8 cellular contexts compared by ENCODE assay signal in genomic region chr12:117098071-117098360, GRCh38. TPM values are rescaled to one million over a fixed set of nuclear protein-coding genes. Genes with fewer than 3 reads are reported as not detected.
DNase-seq lines count a peak whose midpoint lies in the region; ATAC-seq and TF ChIP-seq lines count a peak whose summit lies in the region.
"Had no signal": no experiment of that assay in that cellular context is flagged by ENCODE, and none has a peak within 500 bp of the region (broad histone marks: within the 10 kb centered on the region; RNA-seq: fewer than 3 reads in every experiment).

No MANE protein-coding gene starts in this region.

- DNase-seq in OCI-LY7 (ENCODE audit: low spot score) (no peak), hepatocyte (ENCODE audit: low spot score) (no peak), smooth muscle cell (lab: John Stamatoyannopoulos, UW; ENCODE audit: unreplicated experiment) (no peak), DMS79 (lab: John Stamatoyannopoulos, UW) (no peak), EL (no peak), NCI-H526 (lab: John Stamatoyannopoulos, UW) (no peak)

- H3K79me2 ChIP-seq in OCI-LY7 (ENCODE audit: insufficient read depth, low read depth, low read length) = no peaks in the 10 kb centered on the region
- H3K79me2 ChIP-seq in hepatocyte = no peaks in the 10 kb centered on the region
- no peaks in the 10 kb centered on the region for H3K79me2 ChIP-seq in smooth muscle cell (ENCODE audit: low read depth)

- H3K4me3 ChIP-seq in OCI-LY7 (ENCODE audit: low read depth, low read length, poor library complexity, severe bottlenecking) (peak overlapping the region; percentile 74), hepatocyte (no peak overlapping the region), smooth muscle cell (peak overlapping the region; percentile 51)

- POLR2A ChIA-PET in OCI-LY7 (lab: Charles Lee) = no interaction called here

- H3K9me3 ChIP-seq in OCI-LY7 (ENCODE audit: low read length) (no peaks in the 10 kb centered on the region), hepatocyte (ENCODE audit: low read depth) (no peaks in the 10 kb centered on the region), smooth muscle cell (replicated peaks; ENCODE audit: low read depth) (no peaks in the 10 kb centered on the region)

- TF ChIP-seq CTCF in OCI-LY7 (conservative IDR thresholded peaks at IDR 0.05; ENCODE audit: low read length) (no peak), hepatocyte (IDR thresholded peaks at IDR 0.05; ENCODE audit: poor library complexity) (no peak), smooth muscle cell (IDR thresholded peaks at IDR 0.05; ENCODE audit: borderline replicate concordance, insufficient read depth, poor library complexity, severe bottlenecking) (no peak)

- H3K27ac ChIP-seq in OCI-LY7 (ENCODE audit: low read depth, low read length, poor library complexity, severe bottlenecking) (no peak overlapping the region), hepatocyte (no peak overlapping the region), smooth muscle cell (ENCODE audit: low read depth) (no peak overlapping the region)

- intact Hi-C loops in OCI-LY7 (cut with micrococcal nuclease; ENCODE audit: unreplicated experiment) = no loop called here

- H4K20me1 ChIP-seq in OCI-LY7 (ENCODE audit: insufficient read depth, low read length) (no peaks in the 10 kb centered on the region), hepatocyte (ENCODE audit: insufficient read depth, poor library complexity, severe bottlenecking) (no peaks in the 10 kb centered on the region), smooth muscle cell (ENCODE audit: low read depth) (no peaks in the 10 kb centered on the region)

- H3K4me2 ChIP-seq in OCI-LY7 (ENCODE audit: low read length) = peak overlapping the region; percentile 69
- H3K4me2 ChIP-seq in hepatocyte = peak overlapping the region; percentile 99
- H3K4me2 ChIP-seq in smooth muscle cell = no peak overlapping the region

- BruUV-seq in OCI-LY7 (replicated peaks; lab: Mats Ljungman, UMichigan) = no TSS peak

- H2AFZ ChIP-seq in OCI-LY7 (ENCODE audit: low read length) (no peak overlapping the region), hepatocyte (no peak overlapping the region), smooth muscle cell (ENCODE audit: low read depth) (no peak overlapping the region)

- CTCF ChIA-PET in OCI-LY7 (lab: Charles Lee; ENCODE audit: unreplicated experiment) = no interaction called here

- H3K4me1 ChIP-seq in OCI-LY7 (ENCODE audit: insufficient read depth, low read length, poor library complexity, severe bottlenecking) (peaks cover 13% of the 10 kb centered on the region), hepatocyte (ENCODE audit: insufficient read depth) (peaks cover 9% of the 10 kb centered on the region), smooth muscle cell (ENCODE audit: low read depth) (no peaks in the 10 kb centered on the region)

- H3K36me3 ChIP-seq in OCI-LY7 (ENCODE audit: insufficient read depth, low read length) (no peaks in the 10 kb centered on the region), hepatocyte (replicated peaks; ENCODE audit: insufficient read depth, low read depth) (no peaks in the 10 kb centered on the region), smooth muscle cell (ENCODE audit: low read depth) (no peaks in the 10 kb centered on the region)

- WGBS in hepatocyte (ENCODE audit: low lambda C conversion rate, missing lambda C conversion rate) = 40% methylated on average over 3 of the region's 3 CpGs
- 56% methylated on average over 3 of the region's 3 CpGs for WGBS in smooth muscle cell (ENCODE audit: low lambda C conversion rate)

- peak; percentile 4 for ATAC-seq in GM21526 (IDR thresholded peaks at IDR 0.05; ENCODE audit: low FRiP score, unreplicated experiment)

- H3K9me2 ChIP-seq in OCI-LY7 (ENCODE audit: insufficient read depth, low read length) = no peaks in the 10 kb centered on the region
- H3K9me2 ChIP-seq in hepatocyte (replicated peaks; ENCODE audit: insufficient read depth) = no peaks in the 10 kb centered on the region

- H3K9ac ChIP-seq in smooth muscle cell (ENCODE audit: low read depth) = no peak overlapping the region

- H3K27me3 ChIP-seq in hepatocyte (peaks cover 75% of the 10 kb centered on the region), smooth muscle cell (ENCODE audit: low read depth) (peaks cover 94% of the 10 kb centered on the region)

- no peaks in the 10 kb centered on the region for H3F3A ChIP-seq in smooth muscle cell (ENCODE audit: low read depth)

RNA-seq across cellular contexts. Expression of gene TESC, which starts 1.2 kb away (rescaled TPM):
- total RNA-seq in OCI-LY7 (2014; rRNA removed; shearing (Covaris generic)) = 2.7 and 4.1 TPM in 2 replicates
- total RNA-seq in OCI-LY7 (2022) = 4.2 and 8.0 TPM in 2 replicates
- total RNA-seq in hepatocyte = 15.9 and 20.8 TPM in 2 replicates
- 15.5 and 31.5 TPM in 2 replicates for polyA plus RNA-seq in hepatocyte
- total RNA-seq in smooth muscle cell = 0.22 TPM in 1 of 2 replicates, not detected in the other
- polyA plus RNA-seq in smooth muscle cell = 0.51 and 1.1 TPM in 2 replicates
- total RNA-seq: myocyte had no signal
